Comparison of ENCODE assay signal across 4 cellular contexts in the genomic region with DNA sequence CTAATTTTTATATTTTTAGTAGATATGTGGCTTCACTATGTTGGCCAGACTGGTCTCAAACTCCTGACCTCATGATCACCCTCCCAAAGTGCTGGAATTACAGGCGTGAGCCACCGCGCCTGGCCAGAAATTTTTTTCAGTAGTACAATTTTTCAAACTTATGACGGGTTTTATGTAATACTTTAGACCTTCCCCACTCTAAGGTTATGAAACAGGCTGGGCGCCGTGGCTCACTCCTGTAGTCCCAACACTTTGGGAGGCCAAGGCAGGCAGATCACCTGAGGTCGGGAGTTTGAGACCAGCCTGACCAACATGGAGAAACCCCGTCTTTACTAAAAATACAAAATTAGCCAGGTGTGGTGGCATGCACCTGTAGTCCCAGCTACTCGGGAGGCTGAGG. TPM values are rescaled to one million over a fixed set of nuclear protein-coding genes. Genes with fewer than 3 reads are reported as not detected.
A peak's percentile ranks its signal among the peaks of the same experiment; 100 is the strongest.
DNase-seq lines count a peak whose midpoint lies in the region; ATAC-seq and TF ChIP-seq lines count a peak whose summit lies in the region.
"Not testable (repeated sequence)": the region's sequence is repeated elsewhere in the genome, so short reads cannot be mapped to it uniquely, and the experiment has no call there.

No MANE protein-coding gene starts in this region.

- H3K18ac ChIP-seq in H9 (ENCODE audit: insufficient read length, low read depth, low read length); IMR-90 (ENCODE audit: low read depth, low read length): not testable (repeated sequence)

- H3T11ph ChIP-seq in H9 (ENCODE audit: low read length): not testable (repeated sequence)

- not testable (repeated sequence) for DNase-seq in H9; IMR-90; smooth muscle cell (lab: John Stamatoyannopoulos, UW; ENCODE audit: unreplicated experiment)

- not testable (repeated sequence) for H4K5ac ChIP-seq in H9 (ENCODE audit: insufficient read length, low read depth, low read length); IMR-90 (ENCODE audit: low read depth, low read length)

- peaks cover 0 to 82% (median 5%) of the 10 kb centered on the region in 11 experiments; a peak in 9 of 22 replicates for H4K20me1 ChIP-seq in BLaER1 treated with 17β-estradiol and CSF1 and Interleukin-3, amounts not matched to agents 10 nM and 100 nM
- not testable (repeated sequence) for H4K20me1 ChIP-seq in H9 (ENCODE audit: control insufficient read depth, insufficient read depth, insufficient read length)
- peaks cover 48% of the 10 kb centered on the region for H4K20me1 ChIP-seq in IMR-90 (ENCODE audit: insufficient read depth, low read length)
- peaks cover 87% of the 10 kb centered on the region for H4K20me1 ChIP-seq in smooth muscle cell (ENCODE audit: low read depth)

- not testable (repeated sequence) for H2BK120ac ChIP-seq in H9 (ENCODE audit: low read depth, low read length, poor library complexity, severe bottlenecking)
- H2BK120ac ChIP-seq in IMR-90 (ENCODE audit: low read depth, low read length): peak overlapping the region; percentile 30; the same call in 1 of the 2 replicates

- not testable (repeated sequence) for H2AK5ac ChIP-seq in H9 (ENCODE audit: insufficient read length, low read length)
- H2AK5ac ChIP-seq in IMR-90 (ENCODE audit: low read depth, low read length): peak overlapping the region; percentile 9; the same call in 1 of the 2 replicates

- peaks cover 9 to 29% (median 23%) of the 10 kb centered on the region in 11 experiments for H3K36me3 ChIP-seq in BLaER1 treated with 17β-estradiol and CSF1 and Interleukin-3, amounts not matched to agents 10 nM and 100 nM
- not testable (repeated sequence) for H3K36me3 ChIP-seq in IMR-90 (ENCODE audit: control insufficient read depth, insufficient read depth, low read length); smooth muscle cell (ENCODE audit: low read depth)

- not testable (repeated sequence) for BruUV-seq in IMR-90 (replicated peaks; lab: Mats Ljungman, UMichigan)

- no CpG with 5 or more reads among the region's 9 CpGs for WGBS in H9 (ENCODE audit: extremely low coverage, insufficient read length, low lambda C conversion rate)
- 100% methylated on average over 2 of the region's 9 CpGs; no CpG with 5 or more reads in 1 of the 2 experiments for WGBS in IMR-90 (ENCODE audit: extremely low coverage in 2 of 2, insufficient read length in 1 of 2), 2 experiments
- 98% methylated on average over 9 of the region's 9 CpGs for WGBS in smooth muscle cell (ENCODE audit: low lambda C conversion rate)

- H3K4me3 Mint-ChIP-seq in H9: not testable (repeated sequence)

- not testable (repeated sequence) for H4K8ac ChIP-seq in H9 (replicated peaks; ENCODE audit: insufficient read length, low read depth, low read length); IMR-90 (ENCODE audit: low read depth in 2 of 2, low read length in 2 of 2)

- not testable (repeated sequence) for H3K23ac ChIP-seq in H9 (ENCODE audit: insufficient read length, low read depth, low read length); IMR-90 (ENCODE audit: low read depth, low read length)

- not testable (repeated sequence) for H3K4me3 ChIP-seq in BLaER1 treated with 17β-estradiol and CSF1 and Interleukin-3, amounts not matched to agents 10 nM and 100 nM; IMR-90 (ENCODE audit: insufficient read depth, low read depth, low read length); smooth muscle cell

- not testable (repeated sequence) for H3K27ac ChIP-seq in BLaER1 treated with 17β-estradiol and CSF1 and Interleukin-3, amounts not matched to agents 10 nM and 100 nM; H9 (ENCODE audit: insufficient read length, low read depth, low read length); smooth muscle cell (ENCODE audit: low read depth)
- H3K27ac ChIP-seq in IMR-90 (ENCODE audit: insufficient read depth, low read length): 0 out of 2 replicates have a peak overlapping the region, but pooled peaks have one; percentile 25

- dilution Hi-C loops in IMR-90 (cut with HindIII; ENCODE audit: low sequenced_read_pairs, unreplicated experiment): not testable (repeated sequence)

- not testable (repeated sequence) for H3K27ac Mint-ChIP-seq in H9

- H2AFZ ChIP-seq in H9 (ENCODE audit: low read length); IMR-90 (replicated peaks; ENCODE audit: low read length, poor library complexity); smooth muscle cell (ENCODE audit: low read depth): not testable (repeated sequence)

- not testable (repeated sequence) for H2AK9ac ChIP-seq in IMR-90 (replicated peaks; ENCODE audit: low read depth, low read length, poor library complexity)

- peak overlapping the region in 8 of 11 experiments; percentile 18 to 76 (median 32); a peak in 9 of 22 replicates for H3K4me2 ChIP-seq in BLaER1 treated with 17β-estradiol and CSF1 and Interleukin-3, amounts not matched to agents 10 nM and 100 nM
- not testable (repeated sequence) for H3K4me2 ChIP-seq in H9 (ENCODE audit: insufficient read depth, insufficient read length, low read length); IMR-90 (ENCODE audit: low read depth, low read length)
- peak overlapping the region; percentile 67 for H3K4me2 ChIP-seq in smooth muscle cell

- peaks cover 9 to 36% (median 12%) of the 10 kb centered on the region in 10 experiments; a peak in 14 of 20 replicates for H3K4me1 ChIP-seq in BLaER1 treated with 17β-estradiol and CSF1 and Interleukin-3, amounts not matched to agents 10 nM and 100 nM
- not testable (repeated sequence) for H3K4me1 ChIP-seq in H9 (ENCODE audit: insufficient read depth, low read length)
- H3K4me1 ChIP-seq in IMR-90 (ENCODE audit: control insufficient read depth, insufficient read depth, low read length): peaks cover 22% of the 10 kb centered on the region
- peaks cover 20% of the 10 kb centered on the region for H3K4me1 ChIP-seq in smooth muscle cell (ENCODE audit: low read depth)

- in situ Hi-C loops in IMR-90 (cut with MboI; ENCODE audit: low sequenced_read_pairs): not testable (repeated sequence)

- H3K27me3 Mint-ChIP-seq in H9 (ENCODE audit: low read depth): not testable (repeated sequence)

- peaks cover 7 to 10% of the 10 kb centered on the region in 2 experiments for H3K9me3 Mint-ChIP-seq in H9

- not testable (repeated sequence) for ATAC-seq in IMR-90 (ENCODE audit: low read depth)

- not testable (repeated sequence) for TF ChIP-seq POLR2A in IMR-90 (IDR thresholded peaks at IDR 0.05; ENCODE audit: low read depth, low read length)

- not testable (repeated sequence) for H2BK5ac ChIP-seq in H9 (ENCODE audit: insufficient read length, low read length); IMR-90 (ENCODE audit: low read depth, low read length, poor library complexity, severe bottlenecking)

- peaks cover 14 to 35% (median 23%) of the 10 kb centered on the region in 11 experiments for H3K9me3 ChIP-seq in BLaER1 treated with 17β-estradiol and CSF1 and Interleukin-3, amounts not matched to agents 10 nM and 100 nM (replicated peaks in 1 of 11)
- H3K9me3 ChIP-seq in H9 (ENCODE audit: control insufficient read depth, low read depth, low read length); IMR-90 (ENCODE audit: control insufficient read depth, insufficient read depth, low read length); smooth muscle cell (replicated peaks; ENCODE audit: low read depth): not testable (repeated sequence)

- not testable (repeated sequence) for TF ChIP-seq CTCF in H9 (conservative IDR thresholded peaks at IDR 0.05); IMR-90 (conservative IDR thresholded peaks at IDR 0.05; ENCODE audit: low read depth, low read length); smooth muscle cell (IDR thresholded peaks at IDR 0.05; ENCODE audit: borderline replicate concordance, insufficient read depth, poor library complexity, severe bottlenecking)

- H3K79me2 ChIP-seq in H9 (ENCODE audit: insufficient read depth, low read length): not testable (repeated sequence)
- peaks cover 45% of the 10 kb centered on the region for H3K79me2 ChIP-seq in smooth muscle cell (ENCODE audit: low read depth)

- peaks cover 19% of the 10 kb centered on the region for H3K9me1 ChIP-seq in IMR-90 (ENCODE audit: insufficient read depth, low read length)

- H3F3A ChIP-seq in smooth muscle cell (ENCODE audit: low read depth): peaks cover 28% of the 10 kb centered on the region

- not testable (repeated sequence) for H4K91ac ChIP-seq in H9 (ENCODE audit: insufficient read length, low read depth, low read length); IMR-90 (ENCODE audit: insufficient read depth, low read depth, low read length)

- not testable (repeated sequence) for TF ChIP-seq RAD21 in IMR-90 (IDR thresholded peaks at IDR 0.05; ENCODE audit: low read length)

- not testable (repeated sequence) for H3K27me3 ChIP-seq in BLaER1 treated with 17β-estradiol and CSF1 and Interleukin-3, amounts not matched to agents 10 nM and 100 nM; H9 (ENCODE audit: insufficient read depth, low read length); IMR-90 (ENCODE audit: control insufficient read depth, insufficient read depth, low read length); smooth muscle cell (ENCODE audit: low read depth)

- H3K4me1 Mint-ChIP-seq in H9: peaks cover 21 to 24% of the 10 kb centered on the region in 2 experiments

- H3K56ac ChIP-seq in H9 (ENCODE audit: insufficient read length, low read depth, low read length); IMR-90 (ENCODE audit: extremely low read depth, insufficient read depth, low read length): not testable (repeated sequence)

- H2BK15ac ChIP-seq in H9 (ENCODE audit: low read depth, low read length); IMR-90 (ENCODE audit: low read depth, low read length): not testable (repeated sequence)

- not testable (repeated sequence) for H3K23me2 ChIP-seq in H9 (ENCODE audit: insufficient read length, low read depth, low read length, poor library complexity, severe bottlenecking)

- POLR2A ChIA-PET in IMR-90 (lab: Charles Lee; ENCODE audit: unreplicated experiment): not testable (repeated sequence)

- peak overlapping the region; percentile 26 for H2BK20ac ChIP-seq in H9 (ENCODE audit: low read depth, low read length, poor library complexity, severe bottlenecking)
- H2BK20ac ChIP-seq in IMR-90 (ENCODE audit: low read depth, low read length): not testable (repeated sequence)

- CTCF ChIA-PET in IMR-90 (lab: Yijun Ruan, JAX): not testable (repeated sequence)

- H3K4ac ChIP-seq in H9 (ENCODE audit: low read depth, low read length): not testable (repeated sequence)
- H3K4ac ChIP-seq in IMR-90 (ENCODE audit: low read depth, low read length): 0 out of 2 replicates have a peak overlapping the region, but pooled peaks have one; percentile 4

- H3K36me3 Mint-ChIP-seq in H9 (ENCODE audit: insufficient read depth in 1 of 3, low read depth in 3 of 3): peaks cover 17 to 19% (median 17%) of the 10 kb centered on the region in 3 experiments

- H3K14ac ChIP-seq in H9 (ENCODE audit: insufficient read depth, low read length); IMR-90 (replicated peaks; ENCODE audit: low read depth, low read length): not testable (repeated sequence)

- not testable (repeated sequence) for H3K9ac ChIP-seq in BLaER1 treated with 17β-estradiol and CSF1 and Interleukin-3, amounts not matched to agents 10 nM and 100 nM; H9 (ENCODE audit: extremely low read depth, insufficient read length, low read length); IMR-90 (ENCODE audit: low read depth, low read length); smooth muscle cell (ENCODE audit: low read depth)

- H2BK12ac ChIP-seq in H9 (ENCODE audit: insufficient read length, low read depth, low read length): not testable (repeated sequence)

- intact Hi-C loops in IMR-90 (cut with micrococcal nuclease): loop anchor here (5.0 kb wide), 2 partner anchors 53 to 98 kb away; no protein-coding TSS in a partner anchor

- H3K79me1 ChIP-seq in H9 (ENCODE audit: insufficient read depth, low read depth, low read length, poor library complexity, severe bottlenecking): not testable (repeated sequence)
- peaks cover 32 to 76% of the 10 kb centered on the region in 2 experiments for H3K79me1 ChIP-seq in IMR-90 (ENCODE audit: low read depth in 1 of 2, low read length in 2 of 2)

RNA-seq across cellular contexts. Expression of a gene that starts 56.5 kb away (rescaled TPM):
- total RNA-seq in H9 (2021) (54.9 and 57.5 TPM in 2 replicates), IMR-90 (2012; rRNA removed) (7.7 and 15.8 TPM in 2 replicates), smooth muscle cell (19.5 TPM in 2 replicates)
- polyA plus RNA-seq in IMR-90 (2012; rRNA removed) (20.5 and 21.1 TPM in 2 replicates), smooth muscle cell (42.8 and 59.8 TPM in 2 replicates)
- 4.4 and 6.5 TPM in 2 replicates for polyA plus RNA-seq in IMR-90 (2012; cell fraction: cytosol; rRNA removed)
- 3.3 and 9.8 TPM in 2 replicates for polyA plus RNA-seq in IMR-90 (2012; cell fraction: nucleus; rRNA removed; ENCODE audit: low replicate concordance)
